8 cellular contexts compared by ENCODE assay signal in the genomic region with DNA sequence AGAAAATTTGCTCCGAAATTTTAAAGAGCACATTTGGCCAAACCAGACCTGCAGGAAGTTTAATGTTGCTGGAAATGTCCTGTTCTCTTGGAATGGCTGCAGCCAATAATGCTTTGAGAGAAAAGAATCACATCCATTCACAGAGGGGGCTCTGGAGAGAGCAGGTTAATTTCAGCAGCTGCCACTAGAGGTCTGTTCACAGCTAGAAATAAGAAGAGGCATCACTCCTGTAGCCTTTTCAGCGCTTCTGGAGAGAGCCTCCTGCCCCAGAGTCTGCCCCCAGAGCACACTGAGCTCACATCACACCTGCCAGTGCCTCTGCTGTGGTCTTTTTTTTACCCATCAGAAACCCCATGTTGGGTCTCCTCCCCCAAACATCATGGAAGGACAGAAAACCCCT.
DNase-seq lines count a peak whose midpoint lies in the region; ATAC-seq, FAIRE-seq and TF ChIP-seq lines count a peak whose summit lies in the region.

No MANE protein-coding gene starts in this region.

- POLR2A ChIA-PET in CD8-positive, alpha-beta memory T cell (lab: Charles Lee): no interaction called here

- H3K4me2 ChIP-seq in mammary epithelial cell (ENCODE audit: insufficient read depth, low read depth, low read length): no peak overlapping the region

- H2AFZ ChIP-seq in mammary epithelial cell (ENCODE audit: low read depth, low read length): no peak overlapping the region

- peak; percentile 45 to 50 for DNase-seq in Kasumi-1 (lab: John Stamatoyannopoulos, UW)
- peak; percentile 16 for DNase-seq in mammary epithelial cell
- DNase-seq in myocyte (ENCODE audit: low read depth): peak; percentile 50
- DNase-seq in CD8-positive, alpha-beta memory T cell: no peak
- no peak for DNase-seq in LoVo (ENCODE audit: low spot score)
- no peak for DNase-seq in RCC 7860 (ENCODE audit: low spot score)

- intact Hi-C loops in mammary epithelial cell (cut with micrococcal nuclease): loop anchor here (5.0 kb wide), 1 partner anchor 296 kb away; a partner anchor contains a TSS

- H3K27me3 ChIP-seq in mammary epithelial cell (ENCODE audit: insufficient read depth, low read length): no peaks in the 10 kb centered on the region
- H3K27me3 ChIP-seq in CD8-positive, alpha-beta memory T cell (ENCODE audit: insufficient read depth, low read length, poor library complexity, severe bottlenecking): no peaks in the 10 kb centered on the region

- peaks cover 6 to 19% of the 10 kb centered on the region in 2 donors for H3K27me3 Mint-ChIP-seq in CD8-positive, alpha-beta memory T cell

- CTCF ChIA-PET in mammary epithelial cell (lab: Charles Lee; ENCODE audit: low non-redundant PET): interaction anchor here (0.6 kb wide), 3 partner anchors 183 to 1194 kb away, joined by 3 to 6 read pairs (median 3); no protein-coding TSS in a partner anchor
- CTCF ChIA-PET in CD8-positive, alpha-beta memory T cell (lab: Charles Lee): no interaction called here

- no peaks in the 10 kb centered on the region for H3K79me2 ChIP-seq in mammary epithelial cell (ENCODE audit: insufficient read depth, low read length)

- no peak overlapping the region for H3K27ac Mint-ChIP-seq in CD8-positive, alpha-beta memory T cell

- H3K9me3 Mint-ChIP-seq in CD8-positive, alpha-beta memory T cell: no peaks in the 10 kb centered on the region

- ATAC-seq in GM18909 (IDR thresholded peaks at IDR 0.05; ENCODE audit: poor library complexity, unreplicated experiment): peak; percentile 68

- FAIRE-seq in RCC 7860 (lab: Jason Lieb, UNC): no peak

- H3K9ac ChIP-seq in mammary epithelial cell (ENCODE audit: insufficient read depth, low read length): no peak overlapping the region

- H4K20me1 ChIP-seq in mammary epithelial cell (ENCODE audit: insufficient read depth, low read length): no peaks in the 10 kb centered on the region

- H3K27ac ChIP-seq in C4-2B: no peak overlapping the region
- no peak overlapping the region for H3K27ac ChIP-seq in mammary epithelial cell (ENCODE audit: insufficient read depth, low read depth, low read length)
- no peak overlapping the region for H3K27ac ChIP-seq in CD8-positive, alpha-beta memory T cell (ENCODE audit: low read depth, low read length)

- no TSS peak for BruUV-seq in mammary epithelial cell (replicated peaks; lab: Mats Ljungman, UMichigan)

- no peaks in the 10 kb centered on the region for H3K4me1 Mint-ChIP-seq in CD8-positive, alpha-beta memory T cell

- 44% methylated on average over 2 of the region's 2 CpGs for WGBS in mammary epithelial cell (ENCODE audit: low coverage, missing lambda C conversion rate)

- peak; percentile 44 for TF ChIP-seq CTCF in C4-2B (conservative IDR thresholded peaks at IDR 0.05)
- TF ChIP-seq CTCF in mammary epithelial cell (conservative IDR thresholded peaks at IDR 0.05 in 1 of 2, IDR thresholded peaks at IDR 0.05 in 1 of 2; ENCODE audit: extremely low read depth in 1 of 2, insufficient read depth in 1 of 2, low read depth in 1 of 2, low read length in 2 of 2): peak; percentile 24 to 46

- H3K4me3 Mint-ChIP-seq in CD8-positive, alpha-beta memory T cell: no peak overlapping the region

- H3K36me3 Mint-ChIP-seq in CD8-positive, alpha-beta memory T cell: no peaks in the 10 kb centered on the region

- no peak overlapping the region for H3K4me3 ChIP-seq in mammary epithelial cell (replicated peaks in 1 of 3; ENCODE audit: insufficient read depth in 1 of 3, low read depth in 2 of 3, low read length in 3 of 3)
- no peak overlapping the region for H3K4me3 ChIP-seq in CD8-positive, alpha-beta memory T cell (ENCODE audit: low read length)

- H3K9me3 ChIP-seq in mammary epithelial cell (replicated peaks; ENCODE audit: insufficient read depth, low read length): no peaks in the 10 kb centered on the region
- H3K9me3 ChIP-seq in CD8-positive, alpha-beta memory T cell (ENCODE audit: low read length): no peaks in the 10 kb centered on the region

- in situ Hi-C loops in mammary epithelial cell (cut with MboI; ENCODE audit: low sequenced_read_pairs in 2 of 2): loop anchor here in 1 of 2 donors (25.0 kb wide), 2 partner anchors 721 to 1296 kb away; no protein-coding TSS in a partner anchor

- H3K36me3 ChIP-seq in mammary epithelial cell (ENCODE audit: insufficient read depth, low read length): no peaks in the 10 kb centered on the region
- H3K36me3 ChIP-seq in CD8-positive, alpha-beta memory T cell (ENCODE audit: insufficient read depth, low read length): no peaks in the 10 kb centered on the region

- H3K4me1 ChIP-seq in mammary epithelial cell (ENCODE audit: insufficient read depth, low read length): no peaks in the 10 kb centered on the region
- H3K4me1 ChIP-seq in CD8-positive, alpha-beta memory T cell (ENCODE audit: insufficient read depth, low read length): no peaks in the 10 kb centered on the region

- dilution Hi-C loops in mammary epithelial cell (cut with HindIII; ENCODE audit: low sequenced_read_pairs): no loop called here

Comparison
In these comparisons a context has a peak if more than half of its experiments do, and no peak if none do; other contexts are left out.
1. DNase-seq: peak in Kasumi-1 (2 of 2), mammary epithelial cell (single experiment) and myocyte (single experiment); none in CD8-positive, alpha-beta memory T cell (0 of 5), LoVo (single experiment) and RCC 7860 (single experiment).